In genomic region chr2:203909192-203909945, GRCh38 we compare ENCODE assay signal across 8 cellular contexts. TPM values are rescaled to one million over a fixed set of nuclear protein-coding genes. Genes with fewer than 3 reads are reported as not detected.
DNase-seq lines count a peak whose midpoint lies in the region; ATAC-seq lines count a peak whose summit lies in the region.

No MANE protein-coding gene starts in this region.

- H3K4me3 ChIP-seq in mononuclear cell (ENCODE audit: low read length), result peak overlapping the region; percentile 13

- H3K27ac Mint-ChIP-seq in effector memory CD8-positive, alpha-beta T cell, result no peak overlapping the region

- no peaks in the 10 kb centered on the region for H3K36me3 Mint-ChIP-seq in effector memory CD8-positive, alpha-beta T cell (ENCODE audit: insufficient read depth)

- in situ Hi-C loops in SK-MEL-5 (cut with HindIII; ENCODE audit: low pct_unique_long_range_greater_than_20kb, low sequenced_read_pairs), result no loop called here

- no peaks in the 10 kb centered on the region for H3K27me3 ChIP-seq in mononuclear cell (ENCODE audit: insufficient read depth, low read length)

- peaks cover 2 to 4% of the 10 kb centered on the region in 2 donors for H3K4me1 Mint-ChIP-seq in effector memory CD8-positive, alpha-beta T cell (ENCODE audit: low read depth in 2 of 2)

- H3K4me3 Mint-ChIP-seq in effector memory CD8-positive, alpha-beta T cell, result no peak overlapping the region

- no peaks in the 10 kb centered on the region for H3K9me3 Mint-ChIP-seq in effector memory CD8-positive, alpha-beta T cell

- peaks cover 0 to 9% of the 10 kb centered on the region in 2 donors for H3K27me3 Mint-ChIP-seq in effector memory CD8-positive, alpha-beta T cell

- peaks cover 28% of the 10 kb centered on the region for H3K4me1 ChIP-seq in mononuclear cell (ENCODE audit: insufficient read depth, low read length)

- peak; percentile 60 for ATAC-seq in effector memory CD8-positive, alpha-beta T cell (replicated peaks)

- DNase-seq in DMS114 treated with DMSO at 0.1 percent for 48 hours (lab: John Stamatoyannopoulos, UW; ENCODE audit: unreplicated experiment) (peak; percentile 45), HS-5 (ENCODE audit: low read depth) (peak; percentile 39), SK-MEL-5 (ENCODE audit: low read depth, low spot score) (peak; percentile 65), GF-D8 (lab: John Stamatoyannopoulos, UW) (no peak), AML-193 (lab: John Stamatoyannopoulos, UW) (no peak)
- DNase-seq in effector memory CD8-positive, alpha-beta T cell, result peak in 2 of 3 experiments; percentile 8 to 19
- no peak for DNase-seq in activated effector memory CD4-positive, alpha-beta T cell treated with Interleukin-2 at 50 U/mL for 16 hours

- no peaks in the 10 kb centered on the region for H3K9me3 ChIP-seq in mononuclear cell (ENCODE audit: low read depth, low read length)

RNA-seq across cellular contexts. Expression of gene ICOS, which starts 27.2 kb away (rescaled TPM):
- total RNA-seq in SK-MEL-5 (2014; rRNA removed; shearing (Covaris generic)), result 1.7 and 2.1 TPM in 2 replicates
- 1.4 and 1.9 TPM in 2 replicates for polyA plus RNA-seq in SK-MEL-5 (2015; cell fraction: cytosol; rRNA removed)
- 1.8 and 2.1 TPM in 2 replicates for polyA plus RNA-seq in SK-MEL-5 (2015; cell fraction: nucleus; rRNA removed)
- 111 TPM for total RNA-seq in mononuclear cell

RNA-seq across cellular contexts. Expression of gene CTLA4, which starts 41.8 kb away (rescaled TPM):
- total RNA-seq in SK-MEL-5 (2014; rRNA removed; shearing (Covaris generic)), result 1.8 and 4.1 TPM in 2 replicates
- 5.0 and 12.1 TPM in 2 replicates for polyA plus RNA-seq in SK-MEL-5 (2015; cell fraction: cytosol; rRNA removed)
- 3.6 and 11.5 TPM in 2 replicates for polyA plus RNA-seq in SK-MEL-5 (2015; cell fraction: nucleus; rRNA removed)
- 38.5 TPM for total RNA-seq in mononuclear cell

Comparison
In these comparisons a context has a peak if more than half of its experiments do, and no peak if none do; other contexts are left out.
1. DNase-seq: peak in DMS114 treated with DMSO at 0.1 percent for 48 hours (single experiment), HS-5 (single experiment), SK-MEL-5 (single experiment) and effector memory CD8-positive, alpha-beta T cell (2 of 3); none in GF-D8 (single experiment), AML-193 (0 of 2) and activated effector memory CD4-positive, alpha-beta T cell treated with Interleukin-2 at 50 U/mL for 16 hours (single experiment).
2. RNA of gene ICOS, which starts 27.2 kb away (total RNA-seq): 111 TPM in mononuclear cell (single experiment); 1.7 to 2.1 TPM in SK-MEL-5; every median in the first group is over 10 times any median in the second.